ENCODE assay signal across 9 cellular contexts in genomic region chr5:149680810-149681221, GRCh38. TPM values are rescaled to one million over a fixed set of nuclear protein-coding genes. Genes with fewer than 3 reads are reported as not detected.
DNase-seq lines count a peak whose midpoint lies in the region; ATAC-seq and TF ChIP-seq lines count a peak whose summit lies in the region.
"Had no signal": no experiment of that assay in that cellular context is flagged by ENCODE, and none has a peak within 500 bp of the region (broad histone marks: within the 10 kb centered on the region; RNA-seq: fewer than 3 reads in every experiment).

No MANE protein-coding gene starts in this region.

- no peak for TF ChIP-seq CTCF in OCI-LY7 (conservative IDR thresholded peaks at IDR 0.05; ENCODE audit: low read length)
- TF ChIP-seq CTCF in osteocyte (IDR thresholded peaks at IDR 0.05): no peak
- no peak for TF ChIP-seq CTCF in type B pancreatic cell (conservative IDR thresholded peaks at IDR 0.05)

- POLR2A ChIA-PET in OCI-LY7 (lab: Charles Lee): interaction anchor here (0.6 kb wide), 1 partner anchor 232 kb away, joined by 11 read pairs; no protein-coding TSS in a partner anchor

- H2AFZ ChIP-seq in OCI-LY7 (ENCODE audit: low read length): peak overlapping the region; percentile 10; the same call in 1 of the 2 replicates

- H3K27me3 Mint-ChIP-seq in osteocyte (ENCODE audit: unreplicated experiment) (peaks cover 64% of the 10 kb centered on the region), type B pancreatic cell (peaks cover 14% of the 10 kb centered on the region)

- H3K9me3 Mint-ChIP-seq in osteocyte (ENCODE audit: unreplicated experiment): no peaks in the 10 kb centered on the region
- H3K9me3 Mint-ChIP-seq in type B pancreatic cell: peaks cover under 1% of the 10 kb centered on the region

- ATAC-seq in GM18868 (IDR thresholded peaks at IDR 0.05; ENCODE audit: unreplicated experiment) (peak; percentile 97), HG02870 (IDR thresholded peaks at IDR 0.05; ENCODE audit: unreplicated experiment) (peak; percentile 98)
- ATAC-seq: HCT116 had no signal

- H3K4me1 Mint-ChIP-seq in osteocyte (ENCODE audit: unreplicated experiment): no peaks in the 10 kb centered on the region
- H3K4me1 Mint-ChIP-seq in type B pancreatic cell (ENCODE audit: unreplicated experiment): peaks cover 5% of the 10 kb centered on the region

- peak overlapping the region; percentile 58 for H3K4me2 ChIP-seq in OCI-LY7 (ENCODE audit: low read length)

- no peaks in the 10 kb centered on the region for H3K9me3 ChIP-seq in OCI-LY7 (ENCODE audit: low read length)

- H4K20me1 ChIP-seq in OCI-LY7 (ENCODE audit: insufficient read depth, low read length): no peaks in the 10 kb centered on the region

- CTCF ChIA-PET in OCI-LY7 (lab: Charles Lee; ENCODE audit: unreplicated experiment): no interaction called here

- H3K27ac Mint-ChIP-seq in osteocyte (ENCODE audit: unreplicated experiment): no peak overlapping the region
- H3K27ac Mint-ChIP-seq in type B pancreatic cell: no peak overlapping the region

- H3K4me3 ChIP-seq in OCI-LY7 (ENCODE audit: low read depth, low read length, poor library complexity, severe bottlenecking): no peak overlapping the region

- DNase-seq in OCI-LY7 (ENCODE audit: low spot score) (peak; percentile 84), pons (ENCODE audit: low spot score) (peak; percentile 86), osteocyte (ENCODE audit: extremely low spot score, unreplicated experiment) (no peak), type B pancreatic cell (ENCODE audit: extremely low spot score, unreplicated experiment) (no peak), NCI-H1436 treated with DMSO at 0.1 percent for 48 hours (lab: John Stamatoyannopoulos, UW) (no peak), SK-N-DZ (ENCODE audit: low spot score) (no peak)

- H3K27ac ChIP-seq in OCI-LY7 (ENCODE audit: low read depth, low read length, poor library complexity, severe bottlenecking): peak overlapping the region; percentile 41

- no TSS peak for BruUV-seq in OCI-LY7 (replicated peaks; lab: Mats Ljungman, UMichigan)

- H3K4me1 ChIP-seq in OCI-LY7 (ENCODE audit: insufficient read depth, low read length, poor library complexity, severe bottlenecking): peaks cover 19% of the 10 kb centered on the region

- intact Hi-C loops in OCI-LY7 (cut with micrococcal nuclease; ENCODE audit: unreplicated experiment): loop anchor here (2.0 kb wide), 1 partner anchor 50 kb away; the partner anchor contains the start of gene PPARGC1B

- H3K4me3 Mint-ChIP-seq in osteocyte (ENCODE audit: unreplicated experiment) (no peak overlapping the region), type B pancreatic cell (no peak overlapping the region)

- H3K79me2 ChIP-seq in OCI-LY7 (ENCODE audit: insufficient read depth, low read depth, low read length): no peaks in the 10 kb centered on the region

- H3K36me3 Mint-ChIP-seq in osteocyte (ENCODE audit: unreplicated experiment) (no peaks in the 10 kb centered on the region), type B pancreatic cell (no peaks in the 10 kb centered on the region)

- no peaks in the 10 kb centered on the region for H3K9me2 ChIP-seq in OCI-LY7 (ENCODE audit: insufficient read depth, low read length)

- no peaks in the 10 kb centered on the region for H3K36me3 ChIP-seq in OCI-LY7 (ENCODE audit: insufficient read depth, low read length)

RNA-seq across cellular contexts. Expression of gene PPARGC1B, which starts 49.3 kb away (rescaled TPM):
- 4.2 and 5.6 TPM in 2 replicates for total RNA-seq in OCI-LY7 (2014; rRNA removed; shearing (Covaris generic))
- total RNA-seq in OCI-LY7 (2022) (10.3 and 11.6 TPM in 2 replicates), osteocyte (2.5 and 3.3 TPM in 2 replicates), type B pancreatic cell (ENCODE audit: low replicate concordance) (5.4 and 8.5 TPM in 2 replicates)
- polyA plus RNA-seq in SK-N-DZ (2014; cell fraction: cytosol; rRNA removed): 0.85 and 1.2 TPM in 2 replicates
- 1.4 and 3.0 TPM in 2 replicates for polyA plus RNA-seq in SK-N-DZ (2014; cell fraction: nucleus; rRNA removed)

Comparison
In these comparisons a context has a peak if more than half of its experiments do, and no peak if none do; other contexts are left out.
1. DNase-seq: peak in OCI-LY7 (single experiment) and pons (single experiment); none in osteocyte (single experiment), type B pancreatic cell (single experiment), NCI-H1436 treated with DMSO at 0.1 percent for 48 hours (single experiment) and SK-N-DZ (single experiment).